ENCODE assay signal across 1 cellular context in genomic region chr3:14142567-14143270, GRCh38.
TF ChIP-seq lines count a peak whose summit lies in the region.

No MANE protein-coding gene starts in this region.

TF ChIP-seq in H1, 55 proteins besides CTCF, POLR2A, EP300 and RAD21:
- TF ChIP-seq POU5F1 (IDR thresholded peaks at IDR 0.05; ENCODE audit: low read depth, low read length) (no peak), SP2 (IDR thresholded peaks at IDR 0.05; ENCODE audit: low read length) (no peak), SRF (IDR thresholded peaks at IDR 0.05; ENCODE audit: low read depth, low read length) (no peak), ATF3 (IDR thresholded peaks at IDR 0.05; ENCODE audit: insufficient read depth, low read depth, low read length) (no peak), CHD7 (IDR thresholded peaks at IDR 0.05; ENCODE audit: insufficient replicate concordance, low read length) (no peak), CBX8 (IDR thresholded peaks at IDR 0.05; ENCODE audit: borderline replicate concordance, low read depth, low read length) (no peak), JUN (IDR thresholded peaks at IDR 0.05; ENCODE audit: low read depth, low read length) (no peak), EGR1 (IDR thresholded peaks at IDR 0.05; ENCODE audit: borderline replicate concordance, low read depth, low read length) (no peak), SP4 (IDR thresholded peaks at IDR 0.05; ENCODE audit: low read length) (no peak)
TF ChIP-seq in H1: peak in this region for 0.
